ENCODE assay signal across 20 cellular contexts in the genomic region with DNA sequence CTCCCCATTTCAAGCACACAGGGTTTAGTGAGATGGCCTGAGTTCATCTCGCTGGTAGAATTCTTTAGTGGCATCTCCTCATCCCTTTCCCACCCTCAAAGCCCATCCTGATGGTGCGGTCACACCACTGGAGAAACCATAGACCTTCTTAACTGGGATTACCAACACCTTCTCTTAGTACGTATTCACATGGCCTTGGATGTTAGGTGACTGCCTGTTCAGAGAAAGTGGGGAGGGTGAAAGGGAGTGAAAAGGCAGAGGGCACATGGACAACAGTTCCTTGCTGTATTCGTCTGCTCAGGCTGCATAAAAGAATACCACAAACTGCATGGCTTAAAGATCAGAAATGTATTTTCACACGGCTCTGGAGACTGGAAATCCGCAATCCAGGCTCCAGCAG.
DNase-seq lines count a peak whose midpoint lies in the region; ATAC-seq and TF ChIP-seq lines count a peak whose summit lies in the region.
"Had no signal": no experiment of that assay in that cellular context is flagged by ENCODE, and none has a peak within 500 bp of the region (broad histone marks: within the 10 kb centered on the region; RNA-seq: fewer than 3 reads in every experiment).

No MANE protein-coding gene starts in this region.

- no peak for TF ChIP-seq CTCF in endodermal cell (conservative IDR thresholded peaks at IDR 0.05)
- no peak for TF ChIP-seq CTCF in type B pancreatic cell (conservative IDR thresholded peaks at IDR 0.05)

- POLR2A ChIA-PET in naive thymus-derived CD8-positive, alpha-beta T cell (lab: Charles Lee), result interaction anchor here (2.6 kb wide), 1 partner anchor 20 kb away, joined by 12 read pairs; no protein-coding TSS in a partner anchor

- H3K27me3 ChIP-seq in endodermal cell (ENCODE audit: control insufficient read depth, insufficient read depth, low read length, poor library complexity, severe bottlenecking), result no peaks in the 10 kb centered on the region
- H3K27me3 ChIP-seq: BE2C had no signal

- no peak overlapping the region for H3K4me3 Mint-ChIP-seq in activated naive CD4-positive, alpha-beta T cell treated with anti-CD3 and anti-CD28 coated beads, Interleukin-2, amount 50 U/mL, for 24 hours
- no peak overlapping the region for H3K4me3 Mint-ChIP-seq in activated naive CD4-positive, alpha-beta T cell treated with anti-CD3 and anti-CD28 coated beads, Interleukin-2, amount 10 ng/mL, durations not matched to agents 7 days and 5 days
- H3K4me3 Mint-ChIP-seq in endodermal cell (no peak overlapping the region), type B pancreatic cell (no peak overlapping the region)
- peak overlapping the region in 1 of 10 donors; percentile 47 for H3K4me3 Mint-ChIP-seq in naive thymus-derived CD8-positive, alpha-beta T cell
- H3K4me3 Mint-ChIP-seq: CD4-positive, alpha-beta memory T cell; HFFc6 had no signal

- H3K27me3 Mint-ChIP-seq in activated naive CD4-positive, alpha-beta T cell treated with anti-CD3 and anti-CD28 coated beads, Interleukin-2, amount 50 U/mL, for 24 hours, result no peaks in the 10 kb centered on the region
- no peaks in the 10 kb centered on the region for H3K27me3 Mint-ChIP-seq in activated naive CD4-positive, alpha-beta T cell treated with anti-CD3 and anti-CD28 coated beads, Interleukin-2, amount 10 ng/mL, durations not matched to agents 7 days and 5 days
- H3K27me3 Mint-ChIP-seq in endodermal cell (ENCODE audit: insufficient read depth), result peaks cover 10% of the 10 kb centered on the region
- H3K27me3 Mint-ChIP-seq in naive thymus-derived CD8-positive, alpha-beta T cell, result no peaks in the 10 kb centered on the region
- no peaks in the 10 kb centered on the region for H3K27me3 Mint-ChIP-seq in type B pancreatic cell
- H3K27me3 Mint-ChIP-seq: CD4-positive, alpha-beta memory T cell had no signal

- no peak for DNase-seq in activated naive CD4-positive, alpha-beta T cell treated with anti-CD3 and anti-CD28 coated beads, Interleukin-2, amount 10 ng/mL, durations not matched to agents 7 days and 5 days
- DNase-seq in endodermal cell, result no peak
- no peak for DNase-seq in naive thymus-derived CD8-positive, alpha-beta T cell
- DNase-seq in type B pancreatic cell (ENCODE audit: extremely low spot score, unreplicated experiment), result no peak
- no peak for DNase-seq in NCI-H2107 treated with DMSO at 0.1 percent for 48 hours (lab: John Stamatoyannopoulos, UW; ENCODE audit: unreplicated experiment)
- no peak for DNase-seq in SK-N-DZ (ENCODE audit: low spot score)
- DNase-seq: 8988T; BE2C; CD4-positive, alpha-beta memory T cell; EL; HFFc6; Karpas-422; NCI-H1436; NCI-H1930; NCI-H524 treated with DMSO at 0.1 percent for 48 hours; PC-9 had no signal

- no peaks in the 10 kb centered on the region for H3K36me3 ChIP-seq in endodermal cell (ENCODE audit: control insufficient read depth, insufficient read depth, low read length)
- H3K36me3 ChIP-seq: BE2C had no signal

- no peaks in the 10 kb centered on the region for H3K9me3 ChIP-seq in endodermal cell (ENCODE audit: control insufficient read depth, low read length)
- H3K9me3 ChIP-seq: BE2C had no signal

- peaks cover 8% of the 10 kb centered on the region for H3K4me1 ChIP-seq in endodermal cell (ENCODE audit: control insufficient read depth, insufficient read depth, low read length)
- H3K4me1 ChIP-seq: BE2C had no signal

- peak overlapping the region; percentile 18 for H3K27ac Mint-ChIP-seq in activated naive CD4-positive, alpha-beta T cell treated with anti-CD3 and anti-CD28 coated beads, Interleukin-2, amount 50 U/mL, for 24 hours
- H3K27ac Mint-ChIP-seq in activated naive CD4-positive, alpha-beta T cell treated with anti-CD3 and anti-CD28 coated beads, Interleukin-2, amount 10 ng/mL, durations not matched to agents 7 days and 5 days, result no peak overlapping the region
- peak overlapping the region; percentile 65 for H3K27ac Mint-ChIP-seq in endodermal cell
- peak overlapping the region in 6 of 10 donors; percentile 21 to 89 (median 75) for H3K27ac Mint-ChIP-seq in naive thymus-derived CD8-positive, alpha-beta T cell
- H3K27ac Mint-ChIP-seq in type B pancreatic cell, result peak overlapping the region; percentile 57

- H3K4me3 ChIP-seq in endodermal cell (ENCODE audit: low read length), result no peak overlapping the region
- H3K4me3 ChIP-seq: GM12878, PC-9 had no signal

- peaks cover 67% of the 10 kb centered on the region for H3K4me1 Mint-ChIP-seq in activated naive CD4-positive, alpha-beta T cell treated with anti-CD3 and anti-CD28 coated beads, Interleukin-2, amount 50 U/mL, for 24 hours
- H3K4me1 Mint-ChIP-seq in activated naive CD4-positive, alpha-beta T cell treated with anti-CD3 and anti-CD28 coated beads, Interleukin-2, amount 10 ng/mL, durations not matched to agents 7 days and 5 days, result peaks cover 25% of the 10 kb centered on the region
- H3K4me1 Mint-ChIP-seq in endodermal cell, result peaks cover 41% of the 10 kb centered on the region
- H3K4me1 Mint-ChIP-seq in naive thymus-derived CD8-positive, alpha-beta T cell, result peaks cover 33 to 69% (median 60%) of the 10 kb centered on the region in 4 donors
- H3K4me1 Mint-ChIP-seq in type B pancreatic cell (ENCODE audit: unreplicated experiment), result peaks cover 61% of the 10 kb centered on the region

- H3K9me3 Mint-ChIP-seq in activated naive CD4-positive, alpha-beta T cell treated with anti-CD3 and anti-CD28 coated beads, Interleukin-2, amount 50 U/mL, for 24 hours, result no peaks in the 10 kb centered on the region
- H3K9me3 Mint-ChIP-seq in activated naive CD4-positive, alpha-beta T cell treated with anti-CD3 and anti-CD28 coated beads, Interleukin-2, amount 10 ng/mL, durations not matched to agents 7 days and 5 days, result no peaks in the 10 kb centered on the region
- H3K9me3 Mint-ChIP-seq in endodermal cell (no peaks in the 10 kb centered on the region), type B pancreatic cell (peaks cover 4% of the 10 kb centered on the region)
- peaks cover 0 to 3% (median 0%) of the 10 kb centered on the region in 9 donors for H3K9me3 Mint-ChIP-seq in naive thymus-derived CD8-positive, alpha-beta T cell
- H3K9me3 Mint-ChIP-seq: CD4-positive, alpha-beta memory T cell; HFFc6 had no signal

- H3K27ac ChIP-seq in endodermal cell (ENCODE audit: low read depth, low read length), result no peak overlapping the region
- H3K27ac ChIP-seq: RWPE1 had no signal

- WGBS in endodermal cell (ENCODE audit: insufficient coverage in 1 of 2, insufficient read length in 1 of 2), 2 experiments, result 83 to 89% methylated on average over 5 to 6 of the region's 6 CpGs

- CTCF ChIA-PET in activated naive CD4-positive, alpha-beta T cell treated with anti-CD3 and anti-CD28 coated beads, Interleukin-2, amount 10 ng/mL, durations not matched to agents 7 days and 5 days (lab: Charles Lee), result no interaction called here

- no peaks in the 10 kb centered on the region for H3K36me3 Mint-ChIP-seq in activated naive CD4-positive, alpha-beta T cell treated with anti-CD3 and anti-CD28 coated beads, Interleukin-2, amount 50 U/mL, for 24 hours
- peaks cover 5% of the 10 kb centered on the region for H3K36me3 Mint-ChIP-seq in activated naive CD4-positive, alpha-beta T cell treated with anti-CD3 and anti-CD28 coated beads, Interleukin-2, amount 10 ng/mL, durations not matched to agents 7 days and 5 days
- no peaks in the 10 kb centered on the region for H3K36me3 Mint-ChIP-seq in endodermal cell (ENCODE audit: low read depth)
- no peaks in the 10 kb centered on the region for H3K36me3 Mint-ChIP-seq in naive thymus-derived CD8-positive, alpha-beta T cell
- H3K36me3 Mint-ChIP-seq in type B pancreatic cell, result peaks cover 20% of the 10 kb centered on the region
- H3K36me3 Mint-ChIP-seq: CD4-positive, alpha-beta memory T cell had no signal

- H3K9ac ChIP-seq in endodermal cell (ENCODE audit: extremely low read depth, low read length, poor library complexity, severe bottlenecking), result no peak overlapping the region

- ATAC-seq in naive thymus-derived CD8-positive, alpha-beta T cell, result no peak
- no peak for ATAC-seq in HG03354 (IDR thresholded peaks at IDR 0.05; ENCODE audit: poor library complexity, severe bottlenecking, unreplicated experiment)
- ATAC-seq: GM12878 had no signal
